Comparison of ENCODE assay signal across 23 cellular contexts in genomic region chr2:207438414-207439126, GRCh38.
"Had no signal": no experiment of that assay in that cellular context is flagged by ENCODE, and none has a peak within 500 bp of the region (broad histone marks: within the 10 kb centered on the region; RNA-seq: fewer than 3 reads in every experiment).

No MANE protein-coding gene starts in this region.

- ATAC-seq: heart left ventricle; naive thymus-derived CD4-positive, alpha-beta T cell; natural killer cell treated with Interleukin-12 subunit alpha and Interleukin-12 subunit beta and Interleukin-15 and Interleukin-18, amount 100 ng/mL, for 72 hours; pancreas; right cardiac atrium; stimulated activated effector memory CD8-positive, alpha-beta T cell treated with anti-CD3 and anti-CD28 coated beads, Interleukin-12 subunit alpha, Interleukin-12 subunit beta, amount 100 ng/mL, for 72 hours had no signal

- FAIRE-seq: pancreas, small intestine had no signal

- H3K9me3 ChIP-seq: left ventricle myocardium inferior, mucosa of descending colon, pancreas, prostate gland, sigmoid colon, thyroid gland, transverse colon, upper lobe of left lung, vagina had no signal

- H3K4me1 ChIP-seq: heart left ventricle, left ventricle myocardium inferior, pancreas, prostate gland, sigmoid colon, thyroid gland, upper lobe of left lung had no signal

- DNase-seq: heart left ventricle; islet precursor cell; left ventricle myocardium inferior; mesendoderm; midbrain; naive thymus-derived CD4-positive, alpha-beta T cell; pancreas; posterior cingulate gyrus; retina; right cardiac atrium; sigmoid colon; small intestine; stimulated activated CD4-positive, alpha-beta T cell treated with anti-CD3 and anti-CD28 coated beads, Interleukin-4, amount 100 ng/mL, for 24 hours; stimulated activated naive CD4-positive, alpha-beta T cell; thyroid gland had no signal

- H3K4me3 ChIP-seq: heart left ventricle, left ventricle myocardium inferior, lung, mucosa of descending colon, pancreas, prostate gland, sigmoid colon, thyroid gland, transverse colon, upper lobe of left lung, vagina had no signal

- H3K36me3 ChIP-seq: heart left ventricle, left ventricle myocardium inferior, pancreas, prostate gland, sigmoid colon, thyroid gland, transverse colon, upper lobe of left lung, vagina had no signal

- H3K27me3 ChIP-seq: heart left ventricle, pancreas, sigmoid colon, thyroid gland, transverse colon, upper lobe of left lung, vagina had no signal

- H3K27ac ChIP-seq: heart left ventricle, left ventricle myocardium inferior, pancreas, prostate gland, sigmoid colon, thyroid gland, transverse colon, upper lobe of left lung, vagina had no signal
